Comparison of ENCODE assay signal across 15 cellular contexts in genomic region chr10:102437515-102437914, GRCh38. TPM values are rescaled to one million over a fixed set of nuclear protein-coding genes. Genes with fewer than 3 reads are reported as not detected.
DNase-seq lines count a peak whose midpoint lies in the region; ATAC-seq lines count a peak whose summit lies in the region.
"Had no signal": no experiment of that assay in that cellular context is flagged by ENCODE, and none has a peak within 500 bp of the region (broad histone marks: within the 10 kb centered on the region; RNA-seq: fewer than 3 reads in every experiment).

No MANE protein-coding gene starts in this region.

- peak overlapping the region in 3 of 11 experiments; percentile 20 to 88 (median 80); a peak in 4 of 22 replicates for H3K27ac ChIP-seq in BLaER1 treated with 17β-estradiol and CSF1 and Interleukin-3, amounts not matched to agents 10 nM and 100 nM
- no peak overlapping the region for H3K27ac ChIP-seq in CD8-positive, alpha-beta memory T cell (ENCODE audit: low read depth, low read length)
- H3K27ac ChIP-seq: gastroesophageal sphincter, left lung, prostate gland had no signal

- peaks cover 60 to 90% (median 80%) of the 10 kb centered on the region in 10 experiments for H3K4me1 ChIP-seq in BLaER1 treated with 17β-estradiol and CSF1 and Interleukin-3, amounts not matched to agents 10 nM and 100 nM
- peaks cover 42% of the 10 kb centered on the region for H3K4me1 ChIP-seq in CD8-positive, alpha-beta memory T cell (ENCODE audit: insufficient read depth, low read length)
- H3K4me1 ChIP-seq: prostate gland had no signal

- no peaks in the 10 kb centered on the region for H3K9me3 ChIP-seq in BLaER1 treated with 17β-estradiol and CSF1 and Interleukin-3, amounts not matched to agents 10 nM and 100 nM (replicated peaks in 1 of 11)
- no peaks in the 10 kb centered on the region for H3K9me3 ChIP-seq in CD8-positive, alpha-beta memory T cell (ENCODE audit: low read length)
- H3K9me3 ChIP-seq: gastroesophageal sphincter, left lung, prostate gland had no signal

- peaks cover 0 to 26% (median 0%) of the 10 kb centered on the region in 11 experiments; a peak in 8 of 22 replicates for H3K27me3 ChIP-seq in BLaER1 treated with 17β-estradiol and CSF1 and Interleukin-3, amounts not matched to agents 10 nM and 100 nM
- H3K27me3 ChIP-seq in CD8-positive, alpha-beta memory T cell (ENCODE audit: insufficient read depth, low read length, poor library complexity, severe bottlenecking): no peaks in the 10 kb centered on the region
- H3K27me3 ChIP-seq: left lung had no signal

- POLR2A ChIA-PET in CD8-positive, alpha-beta memory T cell (lab: Charles Lee): interaction anchor here (1.3 kb wide), 1 partner anchor 12 kb away, joined by 4 read pairs; no protein-coding TSS in a partner anchor

- H3K9me3 Mint-ChIP-seq in CD8-positive, alpha-beta memory T cell: no peaks in the 10 kb centered on the region
- H3K9me3 Mint-ChIP-seq in effector memory CD8-positive, alpha-beta T cell: no peaks in the 10 kb centered on the region
- H3K9me3 Mint-ChIP-seq: IgD-negative memory B cell had no signal

- H3K4me3 ChIP-seq in BLaER1 treated with 17β-estradiol and CSF1 and Interleukin-3, amounts not matched to agents 10 nM and 100 nM: peak overlapping the region in 8 of 10 experiments; percentile 62 to 93 (median 79); a peak in 15 of 20 replicates
- no peak overlapping the region for H3K4me3 ChIP-seq in CD8-positive, alpha-beta memory T cell (ENCODE audit: low read length)
- H3K4me3 ChIP-seq: gastroesophageal sphincter, prostate gland had no signal

- peak overlapping the region in 1 of 8 donors; percentile 61 for H3K27ac Mint-ChIP-seq in CD8-positive, alpha-beta memory T cell
- H3K27ac Mint-ChIP-seq in effector memory CD8-positive, alpha-beta T cell: no peak overlapping the region
- H3K27ac Mint-ChIP-seq: IgD-negative memory B cell had no signal

- H3K36me3 Mint-ChIP-seq in CD8-positive, alpha-beta memory T cell: peaks cover 0 to under 1% (median 0%) of the 10 kb centered on the region in 3 donors
- H3K36me3 Mint-ChIP-seq in effector memory CD8-positive, alpha-beta T cell (ENCODE audit: insufficient read depth): peaks cover 9% of the 10 kb centered on the region
- H3K36me3 Mint-ChIP-seq: IgD-negative memory B cell had no signal

- peaks cover 0 to 39% (median 0%) of the 10 kb centered on the region in 11 experiments; a peak in 8 of 22 replicates for H3K36me3 ChIP-seq in BLaER1 treated with 17β-estradiol and CSF1 and Interleukin-3, amounts not matched to agents 10 nM and 100 nM
- H3K36me3 ChIP-seq in CD8-positive, alpha-beta memory T cell (ENCODE audit: insufficient read depth, low read length): no peaks in the 10 kb centered on the region
- H3K36me3 ChIP-seq: gastroesophageal sphincter, left lung, prostate gland had no signal

- peak overlapping the region in 10 of 11 experiments; percentile 39 to 100 (median 94); a peak in 17 of 22 replicates for H3K4me2 ChIP-seq in BLaER1 treated with 17β-estradiol and CSF1 and Interleukin-3, amounts not matched to agents 10 nM and 100 nM

- no peak for ATAC-seq in effector memory CD8-positive, alpha-beta T cell (replicated peaks)
- ATAC-seq in GM19467 (IDR thresholded peaks at IDR 0.05; ENCODE audit: unreplicated experiment): no peak
- no peak for ATAC-seq in GM21825 (IDR thresholded peaks at IDR 0.05; ENCODE audit: unreplicated experiment)
- ATAC-seq: gastroesophageal sphincter, left lung had no signal

- peak overlapping the region in 5 of 7 donors; percentile 4 to 74 (median 36) for H3K4me3 Mint-ChIP-seq in CD8-positive, alpha-beta memory T cell
- peak overlapping the region; percentile 29 to 76 for H3K4me3 Mint-ChIP-seq in effector memory CD8-positive, alpha-beta T cell

- H3K27me3 Mint-ChIP-seq in CD8-positive, alpha-beta memory T cell: peaks cover 0 to 9% of the 10 kb centered on the region in 2 donors
- no peaks in the 10 kb centered on the region for H3K27me3 Mint-ChIP-seq in effector memory CD8-positive, alpha-beta T cell

- H3K4me1 Mint-ChIP-seq in CD8-positive, alpha-beta memory T cell: peaks cover 24 to 45% (median 42%) of the 10 kb centered on the region in 3 donors
- peaks cover 19 to 22% of the 10 kb centered on the region in 2 donors for H3K4me1 Mint-ChIP-seq in effector memory CD8-positive, alpha-beta T cell (ENCODE audit: low read depth in 2 of 2)

- H3K9ac ChIP-seq in BLaER1 treated with 17β-estradiol and CSF1 and Interleukin-3, amounts not matched to agents 10 nM and 100 nM: peak overlapping the region in 7 of 11 experiments; percentile 5 to 91 (median 85); a peak in 10 of 22 replicates

- no peak for DNase-seq in CD8-positive, alpha-beta memory T cell
- DNase-seq in effector memory CD8-positive, alpha-beta T cell: no peak
- DNase-seq in ecto neural progenitor cell (ENCODE audit: low spot score): no peak
- DNase-seq: AML-193, left lung, NCI-H187 treated with DMSO at 0.1 percent for 48 hours, Right ventricle myocardium superior, trophoblast cell had no signal

- CTCF ChIA-PET in CD8-positive, alpha-beta memory T cell (lab: Charles Lee): interaction anchor here (1.1 to 2.8 kb wide), 2 partner anchors 16 to 39 kb away, joined by 3 to 13 read pairs; partner anchors contain the start of gene FBXL15

- H4K20me1 ChIP-seq in BLaER1 treated with 17β-estradiol and CSF1 and Interleukin-3, amounts not matched to agents 10 nM and 100 nM: peaks cover 0 to 69% (median 36%) of the 10 kb centered on the region in 11 experiments; a peak in 14 of 22 replicates

RNA-seq across cellular contexts. Expression of gene CUEDC2, which starts 5.1 kb away (rescaled TPM):
- 10 to 100 TPM; 62.4 to 64.8 TPM for total RNA-seq in CD8-positive, alpha-beta memory T cell
- polyA plus RNA-seq in CD8-positive, alpha-beta memory T cell: 61.7 TPM

RNA-seq across cellular contexts. Expression of gene C10orf95, which starts 13.8 kb away (rescaled TPM):
- under 1 TPM; 0.57 to 0.62 TPM for total RNA-seq in CD8-positive, alpha-beta memory T cell
- 0.70 TPM for polyA plus RNA-seq in CD8-positive, alpha-beta memory T cell
- total RNA-seq: gastroesophageal sphincter, myocyte, Right ventricle myocardium superior had no signal

RNA-seq across cellular contexts. Expression of gene FBXL15, which starts 16.9 kb away (rescaled TPM):
- total RNA-seq in CD8-positive, alpha-beta memory T cell: 10 to 100 TPM; 13.5 to 16.3 TPM
- polyA plus RNA-seq in CD8-positive, alpha-beta memory T cell: 33.4 TPM

RNA-seq across cellular contexts. Expression of gene PSD, which starts 18.9 kb away (rescaled TPM):
- total RNA-seq in CD8-positive, alpha-beta memory T cell: 1 to 10 TPM; 2.5 to 3.2 TPM
- 1.9 TPM for polyA plus RNA-seq in CD8-positive, alpha-beta memory T cell

RNA-seq across cellular contexts. Expression of gene NFKB2, which starts 42.0 kb away (rescaled TPM):
- total RNA-seq in CD8-positive, alpha-beta memory T cell: 100 to 1,000 TPM; 323 to 324 TPM
- 14.0 TPM for polyA plus RNA-seq in CD8-positive, alpha-beta memory T cell
